2 cellular contexts compared by ENCODE assay signal in the genomic region with DNA sequence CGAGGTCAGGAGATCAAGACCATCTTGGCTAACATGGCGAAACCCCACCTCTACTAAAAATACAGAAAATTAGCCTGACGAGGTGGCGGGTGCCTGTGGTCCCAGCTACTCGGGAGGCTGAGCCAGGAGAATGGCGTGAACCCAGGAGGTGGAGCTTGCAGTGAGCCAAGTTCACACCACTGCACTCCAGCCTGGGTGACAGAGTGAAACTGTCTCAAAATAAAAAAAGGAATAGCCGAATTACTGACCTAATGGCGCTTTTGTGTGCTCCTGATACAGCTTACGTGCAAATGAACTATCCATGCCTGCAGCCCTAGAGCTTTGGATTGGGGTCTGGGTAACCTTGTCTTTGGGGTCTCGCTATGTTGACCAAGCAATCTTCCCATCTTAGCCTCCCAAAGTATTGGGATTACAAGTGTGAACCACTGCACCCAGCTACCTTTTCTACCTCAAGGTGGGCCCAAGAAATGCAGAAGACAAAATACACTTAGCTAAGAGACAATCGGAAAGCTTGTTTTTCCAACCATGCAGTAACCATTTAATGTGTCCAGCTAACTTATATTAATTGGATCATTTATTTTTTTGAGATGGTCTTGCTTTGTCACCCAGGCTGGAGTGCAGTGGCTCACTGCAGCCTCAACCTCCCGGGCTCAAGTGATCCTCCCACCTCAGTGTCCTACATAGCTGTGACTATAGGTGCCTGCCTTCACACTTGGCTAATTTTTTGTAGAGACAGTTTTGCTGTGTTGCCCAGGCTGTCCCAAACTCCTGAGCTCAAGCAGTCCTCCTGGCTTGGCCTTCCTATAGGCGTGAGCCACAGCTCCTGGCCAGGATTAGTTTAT.
TF ChIP-seq lines count a peak whose summit lies in the region.

No MANE protein-coding gene starts in this region.

TF ChIP-seq in A549, 52 proteins besides CTCF, POLR2A, EP300 and RAD21:
- TF ChIP-seq HEYL (CRISPR knock-in tag; IDR thresholded peaks at IDR 0.05) (no peak), CBX8 (IDR thresholded peaks at IDR 0.05) (no peak), RARB (CRISPR knock-in tag; IDR thresholded peaks at IDR 0.05) (no peak), JUN (IDR thresholded peaks at IDR 0.05) (peak in 1 of 2 experiments; percentile 48; a peak in 2 of 5 replicates), RCOR1 (IDR thresholded peaks at IDR 0.05; ENCODE audit: low read depth, low read length) (no peak), HOXA7 (CRISPR knock-in tag; IDR thresholded peaks at IDR 0.05) (peak; percentile 61; the same call in 1 of the 2 replicates), HOXB13 (CRISPR knock-in tag; IDR thresholded peaks at IDR 0.05; ENCODE audit: low read depth) (no peak)

TF ChIP-seq in K562, 482 proteins besides CTCF, POLR2A, EP300 and RAD21:
- TF ChIP-seq MCM2 (IDR thresholded peaks at IDR 0.05; ENCODE audit: low read depth) (no peak), THRAP3 (IDR thresholded peaks at IDR 0.05; ENCODE audit: borderline replicate concordance) (no peak), ZNF696 (CRISPR knock-in tag; conservative IDR thresholded peaks at IDR 0.05) (peak; percentile 56; the same call in 1 of the 2 replicates), SUPT5H (IDR thresholded peaks at IDR 0.05) (peak; percentile 72), SNRNP70 (optimal IDR thresholded peaks at IDR 0.05; ENCODE audit: low read depth, low read length) (no peak), POLR2AphosphoS5 (IDR thresholded peaks at IDR 0.05; ENCODE audit: control insufficient read depth, insufficient read depth, low read depth, low read length) (peak; percentile 68; the same call in 1 of the 2 replicates), ARID2 (IDR thresholded peaks at IDR 0.05) (no peak), ELF2 (CRISPR knock-in tag; IDR thresholded peaks at IDR 0.05) (peak; percentile 64; the same call in 1 of the 2 replicates), POLR2G (IDR thresholded peaks at IDR 0.05; ENCODE audit: low read depth, low read length) (peak; percentile 32), EWSR1 (IDR thresholded peaks at IDR 0.05; ENCODE audit: borderline replicate concordance, low read depth, partially characterized antibody) (peak; percentile 21), ZNF280B (CRISPR knock-in tag; IDR thresholded peaks at IDR 0.05) (0 out of 2 replicates have a peak, but pooled peaks have one; percentile 11), ZNF41 (CRISPR knock-in tag; conservative IDR thresholded peaks at IDR 0.05) (0 out of 2 replicates have a peak, but pooled peaks have one; percentile 3), MYNN (IDR thresholded peaks at IDR 0.05) (peak; percentile 33; the same call in 1 of the 2 replicates), MYNN (CRISPR knock-in tag; IDR thresholded peaks at IDR 0.05) (no peak), NFE2 (IDR thresholded peaks at IDR 0.05; ENCODE audit: low read depth) (no peak), POLR2AphosphoS2 (IDR thresholded peaks at IDR 0.05; ENCODE audit: low read length) (peak; percentile 83), PHB (CRISPR knock-in tag; IDR thresholded peaks at IDR 0.05) (0 out of 2 replicates have a peak, but pooled peaks have one; percentile 19), ZNF253 (CRISPR knock-in tag; conservative IDR thresholded peaks at IDR 0.05) (0 out of 2 replicates have a peak, but pooled peaks have one; percentile 35), POLR2B (IDR thresholded peaks at IDR 0.05; ENCODE audit: low read depth, partially characterized antibody) (peak; percentile 65), MAZ (CRISPR knock-in tag; conservative IDR thresholded peaks at IDR 0.05 in 1 of 2, IDR thresholded peaks at IDR 0.05 in 1 of 2) (0 out of 4 replicates have a peak, but pooled peaks of 1 of the 2 experiments have one; percentile 27), TAF1 (IDR thresholded peaks at IDR 0.05; ENCODE audit: control insufficient read depth, extremely low read depth, insufficient read depth, low read length, severe bottlenecking) (no peak)
- TF ChIP-seq, protein P1, sequence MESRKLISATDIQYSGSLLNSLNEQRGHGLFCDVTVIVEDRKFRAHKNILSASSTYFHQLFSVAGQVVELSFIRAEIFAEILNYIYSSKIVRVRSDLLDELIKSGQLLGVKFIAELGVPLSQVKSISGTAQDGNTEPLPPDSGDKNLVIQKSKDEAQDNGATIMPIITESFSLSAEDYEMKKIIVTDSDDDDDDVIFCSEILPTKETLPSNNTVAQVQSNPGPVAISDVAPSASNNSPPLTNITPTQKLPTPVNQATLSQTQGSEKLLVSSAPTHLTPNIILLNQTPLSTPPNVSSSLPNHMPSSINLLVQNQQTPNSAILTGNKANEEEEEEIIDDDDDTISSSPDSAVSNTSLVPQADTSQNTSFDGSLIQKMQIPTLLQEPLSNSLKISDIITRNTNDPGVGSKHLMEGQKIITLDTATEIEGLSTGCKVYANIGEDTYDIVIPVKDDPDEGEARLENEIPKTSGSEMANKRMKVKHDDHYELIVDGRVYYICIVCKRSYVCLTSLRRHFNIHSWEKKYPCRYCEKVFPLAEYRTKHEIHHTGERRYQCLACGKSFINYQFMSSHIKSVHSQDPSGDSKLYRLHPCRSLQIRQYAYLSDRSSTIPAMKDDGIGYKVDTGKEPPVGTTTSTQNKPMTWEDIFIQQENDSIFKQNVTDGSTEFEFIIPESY (CRISPR knock-in tag; IDR thresholded peaks at IDR 0.05) = 0 out of 2 replicates have a peak, but pooled peaks have one; percentile 30
- TF ChIP-seq, protein P2, sequence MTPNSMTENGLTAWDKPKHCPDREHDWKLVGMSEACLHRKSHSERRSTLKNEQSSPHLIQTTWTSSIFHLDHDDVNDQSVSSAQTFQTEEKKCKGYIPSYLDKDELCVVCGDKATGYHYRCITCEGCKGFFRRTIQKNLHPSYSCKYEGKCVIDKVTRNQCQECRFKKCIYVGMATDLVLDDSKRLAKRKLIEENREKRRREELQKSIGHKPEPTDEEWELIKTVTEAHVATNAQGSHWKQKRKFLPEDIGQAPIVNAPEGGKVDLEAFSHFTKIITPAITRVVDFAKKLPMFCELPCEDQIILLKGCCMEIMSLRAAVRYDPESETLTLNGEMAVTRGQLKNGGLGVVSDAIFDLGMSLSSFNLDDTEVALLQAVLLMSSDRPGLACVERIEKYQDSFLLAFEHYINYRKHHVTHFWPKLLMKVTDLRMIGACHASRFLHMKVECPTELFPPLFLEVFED (CRISPR knock-in tag; conservative IDR thresholded peaks at IDR 0.05) = peak; percentile 76; the same call in 1 of the 2 replicates
- TF ChIP-seq, protein P3, sequence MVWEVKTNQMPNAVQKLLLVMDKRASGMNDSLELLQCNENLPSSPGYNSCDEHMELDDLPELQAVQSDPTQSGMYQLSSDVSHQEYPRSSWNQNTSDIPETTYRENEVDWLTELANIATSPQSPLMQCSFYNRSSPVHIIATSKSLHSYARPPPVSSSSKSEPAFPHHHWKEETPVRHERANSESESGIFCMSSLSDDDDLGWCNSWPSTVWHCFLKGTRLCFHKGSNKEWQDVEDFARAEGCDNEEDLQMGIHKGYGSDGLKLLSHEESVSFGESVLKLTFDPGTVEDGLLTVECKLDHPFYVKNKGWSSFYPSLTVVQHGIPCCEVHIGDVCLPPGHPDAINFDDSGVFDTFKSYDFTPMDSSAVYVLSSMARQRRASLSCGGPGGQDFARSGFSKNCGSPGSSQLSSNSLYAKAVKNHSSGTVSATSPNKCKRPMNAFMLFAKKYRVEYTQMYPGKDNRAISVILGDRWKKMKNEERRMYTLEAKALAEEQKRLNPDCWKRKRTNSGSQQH (CRISPR knock-in tag; IDR thresholded peaks at IDR 0.05) = peak; percentile 65; the same call in 1 of the 2 replicates
